12 cellular contexts compared by ENCODE assay signal in genomic region chr13:101903890-101904289, GRCh38.
"Had no signal": no experiment of that assay in that cellular context is flagged by ENCODE, and none has a peak within 500 bp of the region (broad histone marks: within the 10 kb centered on the region; RNA-seq: fewer than 3 reads in every experiment).

No MANE protein-coding gene starts in this region.

- H3K36me3 ChIP-seq: HAP-1 had no signal

- H3K27ac ChIP-seq: GM23248, HL-60, KMS-11 had no signal

- H3K36me3 Mint-ChIP-seq: IgD-negative memory B cell had no signal

- ATAC-seq: HCT116, HepG2 had no signal

- H3K27me3 Mint-ChIP-seq: IgD-negative memory B cell had no signal

- H3K27ac Mint-ChIP-seq: HFFc6, IgD-negative memory B cell had no signal

- H3K4me2 ChIP-seq: KMS-11 had no signal

- H3K9me3 ChIP-seq: HAP-1 had no signal

- H3K4me1 ChIP-seq: HAP-1 had no signal

- DNase-seq: GM23248, GOT3, H7, HFFc6, Kasumi-1, KBM-7 had no signal

- H3K4me3 Mint-ChIP-seq: HFFc6, IgD-negative memory B cell had no signal

- H3K9ac ChIP-seq: GM23248, KMS-11 had no signal

- H2AFZ ChIP-seq: GM23248 had no signal

- H3K4me1 Mint-ChIP-seq: IgD-negative memory B cell had no signal

- H3K4me3 ChIP-seq: GM23248, HAP-1 had no signal

- FAIRE-seq: HepG2 had no signal

- H3K9me3 Mint-ChIP-seq: HFFc6 had no signal
